Comparison of ENCODE assay signal across 17 cellular contexts in the genomic region with DNA sequence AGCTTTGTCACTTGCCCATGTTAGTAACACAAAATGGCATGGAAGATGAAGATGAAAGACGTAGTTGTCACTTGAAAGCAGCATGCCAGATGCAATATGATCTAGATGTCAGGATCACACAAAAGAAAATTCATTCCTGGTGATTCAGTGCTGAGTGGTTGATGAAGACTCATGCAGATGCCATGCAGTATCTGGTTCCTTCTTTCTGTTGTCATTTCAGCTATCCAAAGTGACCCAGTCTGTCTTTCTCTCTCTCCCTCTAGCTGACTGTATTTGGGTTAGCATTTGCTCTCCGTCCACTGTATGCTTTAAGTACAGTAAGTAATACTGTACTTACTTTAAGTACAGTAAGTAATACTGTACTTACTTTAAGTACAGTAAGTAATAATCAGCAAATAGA. TPM values are rescaled to one million over a fixed set of nuclear protein-coding genes. Genes with fewer than 3 reads are reported as not detected.
DNase-seq lines count a peak whose midpoint lies in the region; ATAC-seq and TF ChIP-seq lines count a peak whose summit lies in the region.
"Had no signal": no experiment of that assay in that cellular context is flagged by ENCODE, and none has a peak within 500 bp of the region (broad histone marks: within the 10 kb centered on the region; RNA-seq: fewer than 3 reads in every experiment).

No MANE protein-coding gene starts in this region.

- no peaks in the 10 kb centered on the region for H3K36me3 Mint-ChIP-seq in nephron progenitor cell (ENCODE audit: low read depth)
- no peaks in the 10 kb centered on the region for H3K36me3 Mint-ChIP-seq in activated naive CD4-positive, alpha-beta T cell treated with anti-CD3 and anti-CD28 coated beads, Interleukin-2, amount 10 ng/mL, durations not matched to agents 7 days and 5 days

- H3K27ac Mint-ChIP-seq in nephron progenitor cell: peak overlapping the region; percentile 11
- H3K27ac Mint-ChIP-seq in activated naive CD4-positive, alpha-beta T cell treated with anti-CD3 and anti-CD28 coated beads, Interleukin-2, amount 10 ng/mL, durations not matched to agents 7 days and 5 days: no peak overlapping the region
- H3K27ac Mint-ChIP-seq: CD8-positive, alpha-beta T cell; GM23338 had no signal

- H3K4me3 ChIP-seq in choroid plexus epithelial cell (ENCODE audit: low read depth, low read length): no peak overlapping the region
- H3K4me3 ChIP-seq: esophagus squamous epithelium, GM23338 had no signal

- CTCF ChIA-PET in activated naive CD4-positive, alpha-beta T cell treated with anti-CD3 and anti-CD28 coated beads, Interleukin-2, amount 10 ng/mL, durations not matched to agents 7 days and 5 days (lab: Charles Lee): no interaction called here

- H3K27me3 Mint-ChIP-seq in nephron progenitor cell (ENCODE audit: low read depth, poor library complexity): no peaks in the 10 kb centered on the region
- no peaks in the 10 kb centered on the region for H3K27me3 Mint-ChIP-seq in activated naive CD4-positive, alpha-beta T cell treated with anti-CD3 and anti-CD28 coated beads, Interleukin-2, amount 10 ng/mL, durations not matched to agents 7 days and 5 days

- TF ChIP-seq CTCF in choroid plexus epithelial cell (conservative IDR thresholded peaks at IDR 0.05; ENCODE audit: low read depth, low read length): no peak
- no peak for TF ChIP-seq CTCF in nephron progenitor cell (IDR thresholded peaks at IDR 0.05)

- H3K4me1 Mint-ChIP-seq in nephron progenitor cell: no peaks in the 10 kb centered on the region
- H3K4me1 Mint-ChIP-seq in activated naive CD4-positive, alpha-beta T cell treated with anti-CD3 and anti-CD28 coated beads, Interleukin-2, amount 10 ng/mL, durations not matched to agents 7 days and 5 days: peaks cover 3% of the 10 kb centered on the region
- H3K4me1 Mint-ChIP-seq: GM23338 had no signal

- H3K9me3 Mint-ChIP-seq in nephron progenitor cell: no peaks in the 10 kb centered on the region
- no peaks in the 10 kb centered on the region for H3K9me3 Mint-ChIP-seq in activated naive CD4-positive, alpha-beta T cell treated with anti-CD3 and anti-CD28 coated beads, Interleukin-2, amount 10 ng/mL, durations not matched to agents 7 days and 5 days
- H3K9me3 Mint-ChIP-seq: CD8-positive, alpha-beta T cell; GM23338 had no signal

- H3K4me3 Mint-ChIP-seq in nephron progenitor cell: no peak overlapping the region
- no peak overlapping the region for H3K4me3 Mint-ChIP-seq in activated naive CD4-positive, alpha-beta T cell treated with anti-CD3 and anti-CD28 coated beads, Interleukin-2, amount 10 ng/mL, durations not matched to agents 7 days and 5 days
- H3K4me3 Mint-ChIP-seq: CD8-positive, alpha-beta T cell; GM23338 had no signal

- no peak for ATAC-seq in GM21619 (IDR thresholded peaks at IDR 0.05; ENCODE audit: unreplicated experiment)
- ATAC-seq: CD8-positive, alpha-beta T cell; GM23338 had no signal

- peak; percentile 75 for DNase-seq in EH (ENCODE audit: low read depth)
- peak; percentile 20 for DNase-seq in NCI-H460 (ENCODE audit: extremely low read depth, low read depth)
- peak; percentile 4 for DNase-seq in choroid plexus epithelial cell (ENCODE audit: low read depth)
- DNase-seq in nephron progenitor cell: no peak
- DNase-seq in activated naive CD4-positive, alpha-beta T cell treated with anti-CD3 and anti-CD28 coated beads, Interleukin-2, amount 10 ng/mL, durations not matched to agents 7 days and 5 days: no peak
- no peak for DNase-seq in NCI-H2196 (lab: John Stamatoyannopoulos, UW; ENCODE audit: unreplicated experiment)
- DNase-seq in NCI-H526 (lab: John Stamatoyannopoulos, UW): no peak
- DNase-seq: activated gamma-delta T cell; CD8-positive, alpha-beta T cell; cerebellar nuclear complex; esophagus squamous epithelium; NCI-H1417 treated with DMSO at 0.1 percent for 48 hours; NCI-H82; stimulated activated CD4-positive, alpha-beta T cell treated with anti-CD3 and anti-CD28 coated beads, Interleukin-2, amount 100 ng/mL, for 24 hours; stimulated activated naive CD4-positive, alpha-beta T cell treated with Interleukin-2 at 50 U/mL for 16 hours had no signal

RNA-seq across cellular contexts. Expression of gene TTN, which starts 50.4 kb away (rescaled TPM):
- 2.0 and 2.6 TPM in 2 replicates for total RNA-seq in NCI-H460 (2014; rRNA removed; shearing (Covaris generic))
- 0.58 and 0.71 TPM in 2 replicates for polyA plus RNA-seq in NCI-H460 (2014; cell fraction: nucleus; rRNA removed)

Comparison
In these comparisons a context has a peak if more than half of its experiments do, and no peak if none do; other contexts are left out.
1. DNase-seq: peak in EH (single experiment), NCI-H460 (single experiment) and choroid plexus epithelial cell (single experiment); none in nephron progenitor cell (single experiment), activated naive CD4-positive, alpha-beta T cell treated with anti-CD3 and anti-CD28 coated beads, Interleukin-2, amount 10 ng/mL, durations not matched to agents 7 days and 5 days (single experiment), NCI-H2196 (single experiment) and NCI-H526 (0 of 2).